Comparison of ENCODE assay signal across 25 cellular contexts in genomic region chr21:27126140-27126539, GRCh38.
"Had no signal": no experiment of that assay in that cellular context is flagged by ENCODE, and none has a peak within 500 bp of the region (broad histone marks: within the 10 kb centered on the region; RNA-seq: fewer than 3 reads in every experiment).

No MANE protein-coding gene starts in this region.

- H3K9me3 ChIP-seq: colonic mucosa, esophagus muscularis mucosa, esophagus squamous epithelium, gastrocnemius medialis, gastroesophageal sphincter, heart left ventricle, heart right ventricle had no signal

- H3K4me1 Mint-ChIP-seq: endodermal cell had no signal

- H3K27ac Mint-ChIP-seq: dendritic cell treated with granulocyte-macrophage colony-stimulating factor and Interleukin-4, amounts not matched to agents 40 ng/mL and 50 ng/mL, for 4 days; effector memory CD8-positive, alpha-beta T cell; endodermal cell had no signal

- H3K27me3 Mint-ChIP-seq: dendritic cell treated with granulocyte-macrophage colony-stimulating factor and Interleukin-4, amounts not matched to agents 40 ng/mL and 50 ng/mL, for 4 days; effector memory CD8-positive, alpha-beta T cell had no signal

- H3K27me3 ChIP-seq: colonic mucosa, esophagus muscularis mucosa, esophagus squamous epithelium, gastrocnemius medialis, gastroesophageal sphincter, heart left ventricle, heart right ventricle had no signal

- H3K9me3 Mint-ChIP-seq: endodermal cell had no signal

- H3K4me1 ChIP-seq: colonic mucosa, esophagus squamous epithelium, foreskin keratinocyte, gastrocnemius medialis, heart left ventricle had no signal

- ATAC-seq: effector memory CD8-positive, alpha-beta T cell; esophagus mucosa; foreskin keratinocyte; gastrocnemius medialis; gastroesophageal sphincter; heart left ventricle; heart right ventricle had no signal

- DNase-seq: colonic mucosa; cortex of kidney; dermis blood vessel endothelial cell; dorsolateral prefrontal cortex; effector CD4-positive, alpha-beta T cell; effector CD8-positive, alpha-beta T cell; effector memory CD4-positive, alpha-beta T cell; effector memory CD8-positive, alpha-beta T cell; endodermal cell; erythroblast; esophagus squamous epithelium; foreskin fibroblast; foreskin keratinocyte; foreskin melanocyte; gastrocnemius medialis; glutamatergic neuron; head of caudate nucleus; heart left ventricle; heart right ventricle had no signal

- H3K4me3 Mint-ChIP-seq: dendritic cell treated with granulocyte-macrophage colony-stimulating factor and Interleukin-4, amounts not matched to agents 40 ng/mL and 50 ng/mL, for 4 days; effector memory CD8-positive, alpha-beta T cell; endodermal cell had no signal

- H3K27ac ChIP-seq: colonic mucosa, coronary artery, dorsolateral prefrontal cortex, epithelial cell of prostate, esophagus muscularis mucosa, esophagus squamous epithelium, foreskin keratinocyte, gastrocnemius medialis, gastroesophageal sphincter, heart left ventricle, heart right ventricle had no signal

- H3K4me3 ChIP-seq: colonic mucosa, coronary artery, dorsolateral prefrontal cortex, esophagus muscularis mucosa, esophagus squamous epithelium, gastrocnemius medialis, gastroesophageal sphincter, heart left ventricle, heart right ventricle had no signal

- H3K36me3 ChIP-seq: colonic mucosa, esophagus muscularis mucosa, esophagus squamous epithelium, gastrocnemius medialis, gastroesophageal sphincter, heart left ventricle, heart right ventricle had no signal
